ENCODE assay signal across 24 cellular contexts in genomic region chr11:120386774-120387371, GRCh38.
"Had no signal": no experiment of that assay in that cellular context is flagged by ENCODE, and none has a peak within 500 bp of the region (broad histone marks: within the 10 kb centered on the region; RNA-seq: fewer than 3 reads in every experiment).

No MANE protein-coding gene starts in this region.

- H3K27me3 ChIP-seq: colonic mucosa, esophagus squamous epithelium, gastroesophageal sphincter, heart left ventricle, pancreas, right atrium auricular region, thyroid gland, upper lobe of right lung had no signal

- H3K4me1 Mint-ChIP-seq: activated naive CD8-positive, alpha-beta T cell treated with anti-CD3 and anti-CD28 coated beads, Interleukin-2, amount 50 U/mL, for 24 hours had no signal

- FAIRE-seq: kidney, pancreas had no signal

- H3K4me3 Mint-ChIP-seq: activated naive CD8-positive, alpha-beta T cell treated with anti-CD3 and anti-CD28 coated beads, Interleukin-2, amount 50 U/mL, for 24 hours; endodermal cell; naive thymus-derived CD4-positive, alpha-beta T cell; stimulated activated naive CD8-positive, alpha-beta T cell treated with anti-CD3 and anti-CD28 coated beads, Interleukin-15, Interleukin-2, amounts not matched to agents 100 ng/mL and 50 ng/mL, for 24 hours had no signal

- H3K9me3 ChIP-seq: colonic mucosa, gastroesophageal sphincter, neutrophil, pancreas, psoas muscle, right atrium auricular region, thyroid gland, upper lobe of right lung had no signal

- H3K36me3 ChIP-seq: colonic mucosa, esophagus squamous epithelium, gastroesophageal sphincter, heart left ventricle, neutrophil, pancreas, right atrium auricular region, thyroid gland, upper lobe of right lung had no signal

- ATAC-seq: activated naive CD8-positive, alpha-beta T cell treated with anti-CD3 and anti-CD28 coated beads, Interleukin-2, amount 50 U/mL, for 24 hours; gastroesophageal sphincter; heart left ventricle; naive thymus-derived CD4-positive, alpha-beta T cell; pancreas; psoas muscle; upper lobe of right lung had no signal

- DNase-seq: activated CD4-positive, alpha-beta T cell treated with anti-CD3 and anti-CD28 coated beads, Interleukin-2, amount 50 U/mL, for 48 hours; activated gamma-delta T cell; activated naive CD4-positive, alpha-beta T cell treated with anti-CD3 and anti-CD28 coated beads, Interleukin-2, amount 50 U/mL, for 16 hours; activated naive CD8-positive, alpha-beta T cell treated with anti-CD3 and anti-CD28 coated beads, Interleukin-2, amount 50 U/mL, for 24 hours; activated T-cell treated with anti-CD3 and anti-CD28 coated beads for 4 hours; aorta; central memory CD4-positive, alpha-beta T cell; colonic mucosa; endodermal cell; esophagus squamous epithelium; heart left ventricle; kidney; naive thymus-derived CD4-positive, alpha-beta T cell; pancreas; psoas muscle; substantia nigra; T-helper 9 cell; thyroid gland; upper lobe of right lung had no signal

- H3K27ac Mint-ChIP-seq: activated naive CD8-positive, alpha-beta T cell treated with anti-CD3 and anti-CD28 coated beads, Interleukin-2, amount 50 U/mL, for 24 hours; endodermal cell; naive thymus-derived CD4-positive, alpha-beta T cell; stimulated activated naive CD8-positive, alpha-beta T cell treated with anti-CD3 and anti-CD28 coated beads, Interleukin-15, Interleukin-2, amounts not matched to agents 100 ng/mL and 50 ng/mL, for 24 hours had no signal

- H3K4me3 ChIP-seq: colonic mucosa, esophagus squamous epithelium, gastroesophageal sphincter, heart left ventricle, lung, pancreas, psoas muscle, right atrium auricular region, thyroid gland, upper lobe of right lung had no signal

- H3K27ac ChIP-seq: colonic mucosa, esophagus squamous epithelium, gastroesophageal sphincter, neutrophil, pancreas, psoas muscle, right atrium auricular region, thyroid gland, upper lobe of right lung had no signal
